Comparison of ENCODE assay signal across 8 cellular contexts in genomic region chr17:77470800-77471733, GRCh38.
DNase-seq lines count a peak whose midpoint lies in the region; ATAC-seq and TF ChIP-seq lines count a peak whose summit lies in the region.

No MANE protein-coding gene starts in this region.

- TF ChIP-seq POLR2A in gastroesophageal sphincter (IDR thresholded peaks at IDR 0.05) = no peak

- no peaks in the 10 kb centered on the region; the same call in 1 of the 2 replicates for H4K20me1 ChIP-seq in GM23338 (replicated peaks; ENCODE audit: insufficient read depth)

- H2AFZ ChIP-seq in GM23338 = no peak overlapping the region

- no peak; a peak in 1 of 4 replicates for TF ChIP-seq CTCF in GM23338 (conservative IDR thresholded peaks at IDR 0.05; ENCODE audit: low read depth in 2 of 2)
- no peak for TF ChIP-seq CTCF in gastroesophageal sphincter (IDR thresholded peaks at IDR 0.05)

- H3K36me3 Mint-ChIP-seq in GM23338 (ENCODE audit: low read depth) (peaks cover 40% of the 10 kb centered on the region), T-helper 17 cell (ENCODE audit: low read depth) (peaks cover 22% of the 10 kb centered on the region)

- H3K27me3 Mint-ChIP-seq in GM23338 (ENCODE audit: insufficient read depth, low read depth, poor library complexity) (peaks cover 35% of the 10 kb centered on the region), T-helper 17 cell (no peaks in the 10 kb centered on the region)

- peaks cover 28% of the 10 kb centered on the region for H3F3A ChIP-seq in GM23338 (replicated peaks; ENCODE audit: low read depth)

- no peaks in the 10 kb centered on the region; the same call in 1 of the 2 replicates for H3K36me3 ChIP-seq in GM23338 (ENCODE audit: insufficient read depth)
- H3K36me3 ChIP-seq in gastroesophageal sphincter = peaks cover 0 to 8% of the 10 kb centered on the region in 2 donors
- no peaks in the 10 kb centered on the region for H3K36me3 ChIP-seq in rectal smooth muscle tissue (ENCODE audit: control insufficient read depth, insufficient read depth, low read length)

- no peaks in the 10 kb centered on the region for H3K9me3 Mint-ChIP-seq in GM23338

- H3K9ac ChIP-seq in rectal smooth muscle tissue (ENCODE audit: low read length) = no peak overlapping the region

- 24 to 67% methylated on average over 2 to 3 of the region's 9 CpGs for WGBS in gastroesophageal sphincter (ENCODE audit: low coverage in 1 of 2), 2 donors

- H3K27me3 ChIP-seq in GM23338 (ENCODE audit: insufficient read depth) (no peaks in the 10 kb centered on the region), gastroesophageal sphincter (no peaks in the 10 kb centered on the region), rectal smooth muscle tissue (ENCODE audit: control insufficient read depth, insufficient read depth, low read length) (no peaks in the 10 kb centered on the region)

- H3K4me3 ChIP-seq in GM23338 (peak overlapping the region; percentile 13; the same call in 1 of the 2 replicates), gastroesophageal sphincter (no peak overlapping the region), rectal smooth muscle tissue (ENCODE audit: low read length) (no peak overlapping the region)

- peaks cover 94% of the 10 kb centered on the region for H3K4me1 Mint-ChIP-seq in GM23338
- peaks cover 85% of the 10 kb centered on the region for H3K4me1 Mint-ChIP-seq in T-helper 17 cell

- peak overlapping the region; percentile 94 for H3K27ac Mint-ChIP-seq in GM23338
- H3K27ac Mint-ChIP-seq in T-helper 17 cell = peak overlapping the region; percentile 99

- peak overlapping the region; percentile 50 for H3K4me2 ChIP-seq in GM23338

- H3K79me2 ChIP-seq in GM23338 (replicated peaks; ENCODE audit: insufficient read depth) = peaks cover 82% of the 10 kb centered on the region

- H3K4me1 ChIP-seq in GM23338 (ENCODE audit: insufficient read depth) = peaks cover 75% of the 10 kb centered on the region
- peaks cover 22 to 95% (median 70%) of the 10 kb centered on the region in 3 donors for H3K4me1 ChIP-seq in gastroesophageal sphincter
- H3K4me1 ChIP-seq in rectal smooth muscle tissue (ENCODE audit: control insufficient read depth, insufficient read depth, low read length) = peaks cover 55% of the 10 kb centered on the region

- peak overlapping the region; percentile 96 for H3K27ac ChIP-seq in GM23338 (ENCODE audit: low read depth)
- peak overlapping the region; percentile 67 to 94 (median 89) for H3K27ac ChIP-seq in gastroesophageal sphincter
- peak overlapping the region; percentile 62 for H3K27ac ChIP-seq in rectal smooth muscle tissue (ENCODE audit: low read depth, low read length)

- H3K4me3 Mint-ChIP-seq in GM23338 = peak overlapping the region; percentile 14; the same call in 1 of the 3 replicates
- H3K4me3 Mint-ChIP-seq in T-helper 17 cell = peak overlapping the region; percentile 88

- DNase-seq in GM23338 (ENCODE audit: low spot score) (peak; percentile 75), T-helper 17 cell (no peak), hypothalamus (lab: John Stamatoyannopoulos, UW) (no peak), NCI-H345 (lab: John Stamatoyannopoulos, UW) (no peak), inferior parietal cortex (ENCODE audit: extremely low spot score) (no peak)

- peaks cover 9% of the 10 kb centered on the region for H3K9me2 ChIP-seq in GM23338 (ENCODE audit: insufficient read depth)

- peak; percentile 50 for ATAC-seq in GM23338
- no peak for ATAC-seq in T-helper 17 cell
- peak; percentile 34 for ATAC-seq in gastroesophageal sphincter
- ATAC-seq in GM18498 (IDR thresholded peaks at IDR 0.05; ENCODE audit: unreplicated experiment) = no peak

- no peak for TF ChIP-seq EP300 in gastroesophageal sphincter (IDR thresholded peaks at IDR 0.05)

- H3K9me3 ChIP-seq in T-helper 17 cell (ENCODE audit: control insufficient read depth, low read length, poor library complexity, severe bottlenecking) (no peaks in the 10 kb centered on the region), gastroesophageal sphincter (no peaks in the 10 kb centered on the region)

TF ChIP-seq in GM23338, 12 proteins besides CTCF, POLR2A, EP300 and RAD21:
- no peak for TF ChIP-seq NANOG (IDR thresholded peaks at IDR 0.05; ENCODE audit: borderline replicate concordance)

Comparison
In these comparisons a context has a peak if more than half of its experiments do, and no peak if none do; other contexts are left out.
1. ATAC-seq: peak in GM23338 (single experiment) and gastroesophageal sphincter (single experiment); none in T-helper 17 cell (single experiment) and GM18498 (single experiment).
2. Peak in every context shown above with its lines, with median percentiles within 50 percentile points of each other: H3K27ac ChIP-seq.